ENCODE assay signal across 10 cellular contexts in the genomic region with DNA sequence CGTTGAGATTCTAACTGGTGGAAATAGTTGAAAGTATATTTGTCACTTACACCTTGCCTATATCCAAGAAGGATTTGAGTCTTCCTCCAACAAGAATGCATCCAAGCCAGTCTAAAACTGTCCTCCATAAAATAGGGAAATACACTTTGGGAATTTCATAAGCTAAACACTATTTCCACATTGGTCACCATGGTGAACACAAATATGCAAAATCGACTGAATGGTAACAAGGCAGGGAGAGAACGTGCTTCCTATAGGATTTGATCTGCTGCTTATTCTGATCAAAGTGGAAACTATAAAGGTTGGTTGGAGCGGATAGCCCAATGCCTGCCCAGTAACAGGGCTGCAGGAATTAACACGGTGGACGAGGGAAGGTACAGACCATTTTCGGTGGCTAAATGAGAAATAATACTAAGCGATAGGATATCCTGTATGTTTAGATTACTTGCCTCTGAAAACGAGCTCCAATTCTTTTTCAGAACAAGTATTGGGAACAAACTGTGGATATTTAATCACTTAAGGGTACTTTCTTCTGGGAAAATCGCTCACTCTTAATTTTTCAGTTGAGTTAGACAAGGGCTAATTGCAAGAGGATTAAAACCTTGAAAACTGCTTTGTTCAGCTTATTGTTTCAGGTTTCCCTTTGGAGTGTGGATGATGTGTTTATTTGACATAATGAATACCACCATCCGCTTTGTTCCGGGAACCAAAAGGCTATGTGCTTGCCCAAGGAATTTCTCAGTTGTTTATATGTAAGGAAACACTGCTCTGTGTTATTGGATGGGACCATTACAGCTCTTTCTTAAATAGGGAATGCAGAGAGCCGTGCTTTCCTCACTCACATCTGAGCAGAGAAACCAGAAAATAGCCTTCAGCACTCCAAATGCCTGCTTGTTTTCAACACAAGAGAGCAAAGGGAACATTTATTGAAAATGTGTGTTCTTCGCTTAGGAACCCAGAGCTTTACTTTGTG.
DNase-seq lines count a peak whose midpoint lies in the region; ATAC-seq and TF ChIP-seq lines count a peak whose summit lies in the region.
"Had no signal": no experiment of that assay in that cellular context is flagged by ENCODE, and none has a peak within 500 bp of the region (broad histone marks: within the 10 kb centered on the region; RNA-seq: fewer than 3 reads in every experiment).

No MANE protein-coding gene starts in this region.

- intact Hi-C loops in right cardiac atrium (cut with DNase I): loop anchor here in 1 of 4 donors (10.0 kb wide), 1 partner anchor 51 kb away; no protein-coding TSS in a partner anchor
- intact Hi-C loops in activated naive CD4-positive, alpha-beta T cell treated with anti-CD3 and anti-CD28 coated beads for 36 hours (cut with micrococcal nuclease): no loop called here

- H3K9me3 ChIP-seq in right cardiac atrium (ENCODE audit: control insufficient read depth, low read length): no peaks in the 10 kb centered on the region

- no peaks in the 10 kb centered on the region for H3K27me3 ChIP-seq in right cardiac atrium (ENCODE audit: control insufficient read depth, insufficient read depth)
- H3K27me3 ChIP-seq in rectal smooth muscle tissue (ENCODE audit: control insufficient read depth, insufficient read depth, low read length): no peaks in the 10 kb centered on the region

- H3K4me1 ChIP-seq in right cardiac atrium (ENCODE audit: control insufficient read depth, insufficient read depth, low read length): peaks cover 7% of the 10 kb centered on the region
- H3K4me1 ChIP-seq in rectal smooth muscle tissue (ENCODE audit: control insufficient read depth, insufficient read depth, low read length): peaks cover 54% of the 10 kb centered on the region

- CTCF ChIA-PET in activated naive CD4-positive, alpha-beta T cell treated with anti-CD3 and anti-CD28 coated beads for 36 hours (lab: Charles Lee): interaction anchor here (2.0 kb wide), 1 partner anchor 15 kb away, joined by 5 read pairs; no protein-coding TSS in a partner anchor

- 51% methylated on average over 14 of the region's 14 CpGs for WGBS in right cardiac atrium

- H3K9me3 Mint-ChIP-seq in activated naive CD4-positive, alpha-beta T cell treated with anti-CD3 and anti-CD28 coated beads for 36 hours: no peaks in the 10 kb centered on the region
- H3K9me3 Mint-ChIP-seq: T-helper 2 cell treated with Interferon-gamma antibody and Interleukin-4, amounts not matched to agents 5 μg/mL and 100 μg/mL, for 36 hours had no signal

- no peak overlapping the region for H3K9ac ChIP-seq in rectal smooth muscle tissue (ENCODE audit: low read length)

- peak; percentile 72 for DNase-seq in EH (ENCODE audit: low read depth)
- DNase-seq in astrocyte of the spinal cord (ENCODE audit: low read depth, low spot score): peak; percentile 86
- no peak for DNase-seq in right cardiac atrium
- no peak for DNase-seq in activated naive CD4-positive, alpha-beta T cell treated with anti-CD3 and anti-CD28 coated beads for 36 hours
- DNase-seq in pons (ENCODE audit: low spot score): no peak
- no peak for DNase-seq in GM03348 (ENCODE audit: low spot score)
- no peak for DNase-seq in OCI-M1 (lab: John Stamatoyannopoulos, UW)

- H3K36me3 Mint-ChIP-seq in activated naive CD4-positive, alpha-beta T cell treated with anti-CD3 and anti-CD28 coated beads for 36 hours (ENCODE audit: low read depth): no peaks in the 10 kb centered on the region

- peaks cover 11% of the 10 kb centered on the region for H3K4me1 Mint-ChIP-seq in activated naive CD4-positive, alpha-beta T cell treated with anti-CD3 and anti-CD28 coated beads for 36 hours (ENCODE audit: low read depth)

- peak in 1 of 2 donors; percentile 34 for ATAC-seq in right cardiac atrium

- TF ChIP-seq CTCF in astrocyte of the spinal cord (IDR thresholded peaks at IDR 0.05; ENCODE audit: low read depth, low read length): no peak

- H3K4me3 Mint-ChIP-seq in activated naive CD4-positive, alpha-beta T cell treated with anti-CD3 and anti-CD28 coated beads for 36 hours: no peak overlapping the region

- in situ Hi-C loops in astrocyte of the spinal cord (cut with HindIII; ENCODE audit: low sequenced_read_pairs): no loop called here

- H3K27me3 Mint-ChIP-seq in activated naive CD4-positive, alpha-beta T cell treated with anti-CD3 and anti-CD28 coated beads for 36 hours (ENCODE audit: low read depth): peaks cover 47% of the 10 kb centered on the region

- peak overlapping the region; percentile 86 for H3K27ac ChIP-seq in right cardiac atrium (ENCODE audit: low read length)
- peak overlapping the region; percentile 99 for H3K27ac ChIP-seq in rectal smooth muscle tissue (ENCODE audit: low read depth, low read length)
- H3K27ac ChIP-seq: C4-2B had no signal

- no peak overlapping the region for H3K27ac Mint-ChIP-seq in activated naive CD4-positive, alpha-beta T cell treated with anti-CD3 and anti-CD28 coated beads for 36 hours

- no peaks in the 10 kb centered on the region for H3K36me3 ChIP-seq in rectal smooth muscle tissue (ENCODE audit: control insufficient read depth, insufficient read depth, low read length)

- H3K4me3 ChIP-seq in astrocyte of the spinal cord (ENCODE audit: low read depth, low read length) (no peak overlapping the region), right cardiac atrium (ENCODE audit: low read length) (no peak overlapping the region), rectal smooth muscle tissue (ENCODE audit: low read length) (peak overlapping the region; percentile 17)

Comparison
In these comparisons a context has a peak if more than half of its experiments do, and no peak if none do; other contexts are left out.
1. DNase-seq: peak in EH (single experiment) and astrocyte of the spinal cord (single experiment); none in right cardiac atrium (0 of 3), activated naive CD4-positive, alpha-beta T cell treated with anti-CD3 and anti-CD28 coated beads for 36 hours (single experiment), pons (single experiment), GM03348 (single experiment) and OCI-M1 (single experiment).